In genomic region chr11:60710482-60710881, GRCh38 we compare ENCODE assay signal across 17 cellular contexts. TPM values are rescaled to one million over a fixed set of nuclear protein-coding genes. Genes with fewer than 3 reads are reported as not detected.
DNase-seq lines count a peak whose midpoint lies in the region; ATAC-seq, FAIRE-seq and TF ChIP-seq lines count a peak whose summit lies in the region.
"Had no signal": no experiment of that assay in that cellular context is flagged by ENCODE, and none has a peak within 500 bp of the region (broad histone marks: within the 10 kb centered on the region; RNA-seq: fewer than 3 reads in every experiment).

No MANE protein-coding gene starts in this region.

- TF ChIP-seq CTCF in HepG2 (CRISPR knock-in tag; IDR thresholded peaks at IDR 0.05) (no peak), right lobe of liver (IDR thresholded peaks at IDR 0.05) (peak in 2 of 4 donors; percentile 4), fibroblast of pulmonary artery (IDR thresholded peaks at IDR 0.05; ENCODE audit: low read length, missing control alignments) (peak; percentile 10), GM20000 (IDR thresholded peaks at IDR 0.05; ENCODE audit: extremely low read depth, missing control alignments) (no peak)

- no peak overlapping the region for H2AFZ ChIP-seq in HepG2 (ENCODE audit: low read length)

- in situ Hi-C loops in HepG2 (cut with HindIII; ENCODE audit: extremely low pct_ligation_motif_present, low pct_unique_long_range_greater_than_20kb): no loop called here

- POLR2A ChIA-PET in HepG2 (lab: Yijun Ruan, JAX): no interaction called here

- CTCF ChIA-PET in HepG2 (lab: Yijun Ruan, JAX; ENCODE audit: low intra/inter-chr PET ratio, low total read pairs): no interaction called here

- H3K27me3 ChIP-seq in HepG2 (ENCODE audit: control insufficient read depth in 1 of 2, insufficient read depth in 2 of 2, low read length in 2 of 2) (peaks cover 0 to 14% of the 10 kb centered on the region in 2 experiments; a peak in 1 of 5 replicates), right lobe of liver (no peaks in the 10 kb centered on the region)
- H3K27me3 ChIP-seq: thyroid gland had no signal

- peak; percentile 74 for ATAC-seq in HepG2
- no peak for ATAC-seq in right lobe of liver
- no peak for ATAC-seq in HG03196 (IDR thresholded peaks at IDR 0.05; ENCODE audit: unreplicated experiment)

- TF ChIP-seq EP300 in HepG2 (IDR thresholded peaks at IDR 0.05; ENCODE audit: low read depth in 2 of 2, low read length in 2 of 2) (no peak), HepG2 (CRISPR knock-in tag; IDR thresholded peaks at IDR 0.05; ENCODE audit: borderline replicate concordance) (no peak)

- H3K79me2 ChIP-seq in HepG2 (ENCODE audit: insufficient read depth, low read length): no peaks in the 10 kb centered on the region

- H3K36me3 ChIP-seq in HepG2 (replicated peaks in 1 of 2; ENCODE audit: control insufficient read depth in 1 of 2, insufficient read depth in 2 of 2, low read length in 2 of 2) (no peaks in the 10 kb centered on the region), right lobe of liver (no peaks in the 10 kb centered on the region)
- H3K36me3 ChIP-seq: thyroid gland had no signal

- H3K4me3 ChIP-seq in HepG2 (replicated peaks in 1 of 3; ENCODE audit: insufficient read depth in 1 of 3, low read depth in 2 of 3, low read length in 3 of 3): no peak overlapping the region
- H3K4me3 ChIP-seq in right lobe of liver: no peak overlapping the region
- no peak overlapping the region for H3K4me3 ChIP-seq in fibroblast of pulmonary artery (replicated peaks; ENCODE audit: low read depth, low read length)
- H3K4me3 ChIP-seq: thyroid gland had no signal

- no peak for TF ChIP-seq RAD21 in HepG2 (CRISPR knock-in tag; IDR thresholded peaks at IDR 0.05)

- no peak for DNase-seq in HepG2 (ENCODE audit: low spot score)
- DNase-seq in right lobe of liver: no peak
- DNase-seq in RKO (ENCODE audit: low spot score): peak; percentile 15
- DNase-seq in fibroblast of pulmonary artery (ENCODE audit: low read depth): no peak
- peak; percentile 25 for DNase-seq in urothelium cell line (ENCODE audit: low spot score)
- no peak for DNase-seq in GM20000 (ENCODE audit: low spot score)
- DNase-seq in SHP77 (lab: John Stamatoyannopoulos, UW): no peak
- DNase-seq: activated B cell treated with CpG ODN at 0.5 μM for 24 hours; activated CD8-positive, alpha-beta memory T cell treated with anti-CD3 and anti-CD28 coated beads, Interleukin-2, amount 50 U/mL, for 48 hours; activated naive CD4-positive, alpha-beta T cell treated with anti-CD3 and anti-CD28 coated beads, Interleukin-2, amount 10 ng/mL, durations not matched to agents 7 days and 5 days; naive B cell; NCI-H2107; NK-92 treated with Interleukin-12 subunit alpha and Interleukin-12 subunit beta, amount 100 ng/mL, for 24 hours; thyroid gland had no signal

- H3K27ac ChIP-seq in HepG2 (ENCODE audit: extremely low read length, insufficient read depth, low read length) (no peak overlapping the region), right lobe of liver (no peak overlapping the region)
- H3K27ac ChIP-seq: thyroid gland had no signal

- intact Hi-C loops in HepG2 (cut with micrococcal nuclease; ENCODE audit: unreplicated experiment): no loop called here
- intact Hi-C loops in right lobe of liver (cut with DNase I): no loop called here

- no peak overlapping the region for H3K9ac ChIP-seq in HepG2 (ENCODE audit: insufficient read depth, low read depth, low read length)

- BruUV-seq in HepG2 (replicated peaks; lab: Mats Ljungman, UMichigan): no TSS peak

- no peak for TF ChIP-seq POLR2A in HepG2 (IDR thresholded peaks at IDR 0.05; ENCODE audit: insufficient read depth in 1 of 2, low read depth in 2 of 2, low read length in 2 of 2)
- no peak for TF ChIP-seq POLR2A in right lobe of liver (IDR thresholded peaks at IDR 0.05)

- no peaks in the 10 kb centered on the region for H4K20me1 ChIP-seq in HepG2 (ENCODE audit: insufficient read depth, low read length)

- FAIRE-seq in HepG2 (lab: Jason Lieb, UNC) (no peak), urothelium cell line (lab: Jason Lieb, UNC) (no peak)
- FAIRE-seq: GM12891, H54 had no signal

- no peak overlapping the region for H3K4me2 ChIP-seq in HepG2 (ENCODE audit: low read depth, low read length)

- H3K4me1 ChIP-seq in HepG2 (ENCODE audit: insufficient read depth, low read length): no peaks in the 10 kb centered on the region
- H3K4me1 ChIP-seq in right lobe of liver: no peaks in the 10 kb centered on the region
- H3K4me1 ChIP-seq: thyroid gland had no signal

- H3K9me3 ChIP-seq in HepG2 (ENCODE audit: low read length): no peaks in the 10 kb centered on the region
- H3K9me3 ChIP-seq in right lobe of liver: no peaks in the 10 kb centered on the region
- H3K9me3 ChIP-seq: thyroid gland had no signal

- 2% methylated on average over 4 of the region's 4 CpGs for WGBS in HepG2 (ENCODE audit: low lambda C conversion rate)
- 43% methylated on average over 4 of the region's 4 CpGs for WGBS in right lobe of liver (ENCODE audit: insufficient coverage, low coverage, low lambda C conversion rate, missing lambda C conversion rate)

RNA-seq across cellular contexts. Expression of gene MS4A8, which starts 11.1 kb away (rescaled TPM):
- not detected in 2 replicates for total RNA-seq in HepG2 (2016; rRNA removed; fragmentation: Illumina TruSeq; extraction: Trizol)
- total RNA-seq in HepG2 (2016; cell fraction: cytosol; rRNA removed; fragmentation: Illumina TruSeq; extraction: Trizol; ENCODE audit: low read depth): not detected in 2 replicates
- total RNA-seq in HepG2 (2016; cell fraction: insoluble cytoplasmic fraction; rRNA removed; fragmentation: Illumina TruSeq; extraction: Trizol): not detected in 2 replicates
- not detected in 2 replicates for total RNA-seq in HepG2 (2016; cell fraction: membrane; rRNA removed; fragmentation: Illumina TruSeq; extraction: Trizol)
- total RNA-seq in HepG2 (2016; cell fraction: nucleus; rRNA removed; fragmentation: Illumina TruSeq; extraction: Trizol): not detected in 2 replicates
- polyA plus RNA-seq in HepG2 (2011; rRNA removed): not detected in 2 replicates
- not detected in 2 replicates for polyA plus RNA-seq in HepG2 (2011; cell fraction: cytosol; rRNA removed)
- polyA plus RNA-seq in HepG2 (2011; cell fraction: nucleus; rRNA removed): not detected in 2 replicates
- not detected in 2 replicates for polyA plus RNA-seq in HepG2 (2012)
- not detected in 2 replicates for polyA plus RNA-seq in HepG2 (2016; cell fraction: cytosol; fragmentation: Illumina TruSeq; extraction: Trizol; ENCODE audit: low read depth)
- not detected in 2 replicates for polyA plus RNA-seq in HepG2 (2016; cell fraction: insoluble cytoplasmic fraction; fragmentation: Illumina TruSeq; extraction: Trizol; ENCODE audit: low read depth)
- polyA plus RNA-seq in HepG2 (2016; cell fraction: membrane; fragmentation: Illumina TruSeq; extraction: Trizol; ENCODE audit: low read depth): not detected in 2 replicates
- not detected in 2 replicates for polyA plus RNA-seq in HepG2 (2016; cell fraction: nucleus; fragmentation: Illumina TruSeq; extraction: Trizol; ENCODE audit: insufficient read depth, low read depth)
- not detected in 2 replicates for polyA minus RNA-seq in HepG2 (2011; rRNA and poly(A)+ RNA removed; ENCODE audit: low replicate concordance)
- polyA minus RNA-seq in HepG2 (2011; cell fraction: cytosol; rRNA and poly(A)+ RNA removed): not detected in 2 replicates
- not detected in 2 replicates for polyA minus RNA-seq in HepG2 (2011; cell fraction: nucleus; rRNA and poly(A)+ RNA removed)
- total RNA-seq in right lobe of liver: under 1 TPM in 1 of 6 experiments, not detected in 5; 0.62 TPM
- total RNA-seq: activated B cell treated with CpG ODN at 0.5 μM for 24 hours, thyroid gland had no signal

RNA-seq across cellular contexts. Expression of gene MS4A18, which starts 14.0 kb away (rescaled TPM):
- not detected in 2 replicates for total RNA-seq in HepG2 (2016; rRNA removed; fragmentation: Illumina TruSeq; extraction: Trizol)
- total RNA-seq in HepG2 (2016; cell fraction: cytosol; rRNA removed; fragmentation: Illumina TruSeq; extraction: Trizol; ENCODE audit: low read depth): not detected in 2 replicates
- not detected in 2 replicates for total RNA-seq in HepG2 (2016; cell fraction: insoluble cytoplasmic fraction; rRNA removed; fragmentation: Illumina TruSeq; extraction: Trizol)
- total RNA-seq in HepG2 (2016; cell fraction: membrane; rRNA removed; fragmentation: Illumina TruSeq; extraction: Trizol): not detected in 2 replicates
- not detected in 2 replicates for total RNA-seq in HepG2 (2016; cell fraction: nucleus; rRNA removed; fragmentation: Illumina TruSeq; extraction: Trizol)
- not detected in 2 replicates for polyA plus RNA-seq in HepG2 (2011; rRNA removed)
- not detected in 2 replicates for polyA plus RNA-seq in HepG2 (2011; cell fraction: cytosol; rRNA removed)
- not detected in 2 replicates for polyA plus RNA-seq in HepG2 (2011; cell fraction: nucleus; rRNA removed)
- polyA plus RNA-seq in HepG2 (2012): not detected in 2 replicates
- polyA plus RNA-seq in HepG2 (2016; cell fraction: cytosol; fragmentation: Illumina TruSeq; extraction: Trizol; ENCODE audit: low read depth): not detected in 2 replicates
- polyA plus RNA-seq in HepG2 (2016; cell fraction: insoluble cytoplasmic fraction; fragmentation: Illumina TruSeq; extraction: Trizol; ENCODE audit: low read depth): not detected in 2 replicates
- not detected in 2 replicates for polyA plus RNA-seq in HepG2 (2016; cell fraction: membrane; fragmentation: Illumina TruSeq; extraction: Trizol; ENCODE audit: low read depth)
- not detected in 2 replicates for polyA plus RNA-seq in HepG2 (2016; cell fraction: nucleus; fragmentation: Illumina TruSeq; extraction: Trizol; ENCODE audit: insufficient read depth, low read depth)
- not detected in 2 replicates for polyA minus RNA-seq in HepG2 (2011; rRNA and poly(A)+ RNA removed; ENCODE audit: low replicate concordance)
- polyA minus RNA-seq in HepG2 (2011; cell fraction: cytosol; rRNA and poly(A)+ RNA removed): not detected in 2 replicates
- not detected in 2 replicates for polyA minus RNA-seq in HepG2 (2011; cell fraction: nucleus; rRNA and poly(A)+ RNA removed)
- total RNA-seq in right lobe of liver: not detected
- total RNA-seq: activated B cell treated with CpG ODN at 0.5 μM for 24 hours, thyroid gland had no signal

RNA-seq across cellular contexts. Expression of gene MS4A15, which starts 46.2 kb away (rescaled TPM):
- total RNA-seq in HepG2 (2016; rRNA removed; fragmentation: Illumina TruSeq; extraction: Trizol) (not detected in 2 replicates), right lobe of liver (not detected)
- not detected in 2 replicates for total RNA-seq in HepG2 (2016; cell fraction: cytosol; rRNA removed; fragmentation: Illumina TruSeq; extraction: Trizol; ENCODE audit: low read depth)
- total RNA-seq in HepG2 (2016; cell fraction: insoluble cytoplasmic fraction; rRNA removed; fragmentation: Illumina TruSeq; extraction: Trizol): not detected in 2 replicates
- not detected in 2 replicates for total RNA-seq in HepG2 (2016; cell fraction: membrane; rRNA removed; fragmentation: Illumina TruSeq; extraction: Trizol)
- total RNA-seq in HepG2 (2016; cell fraction: nucleus; rRNA removed; fragmentation: Illumina TruSeq; extraction: Trizol): not detected in 2 replicates
- polyA plus RNA-seq in HepG2 (2011; rRNA removed): not detected in 2 replicates
- not detected in 2 replicates for polyA plus RNA-seq in HepG2 (2011; cell fraction: cytosol; rRNA removed)
- polyA plus RNA-seq in HepG2 (2011; cell fraction: nucleus; rRNA removed): not detected in 2 replicates
- polyA plus RNA-seq in HepG2 (2012): not detected in 2 replicates
- polyA plus RNA-seq in HepG2 (2016; cell fraction: cytosol; fragmentation: Illumina TruSeq; extraction: Trizol; ENCODE audit: low read depth): not detected in 2 replicates
- polyA plus RNA-seq in HepG2 (2016; cell fraction: insoluble cytoplasmic fraction; fragmentation: Illumina TruSeq; extraction: Trizol; ENCODE audit: low read depth): not detected in 2 replicates
- not detected in 2 replicates for polyA plus RNA-seq in HepG2 (2016; cell fraction: membrane; fragmentation: Illumina TruSeq; extraction: Trizol; ENCODE audit: low read depth)
- not detected in 2 replicates for polyA plus RNA-seq in HepG2 (2016; cell fraction: nucleus; fragmentation: Illumina TruSeq; extraction: Trizol; ENCODE audit: insufficient read depth, low read depth)
- polyA minus RNA-seq in HepG2 (2011; rRNA and poly(A)+ RNA removed; ENCODE audit: low replicate concordance): 0.10 TPM in 1 of 2 replicates, not detected in the other
- not detected in 2 replicates for polyA minus RNA-seq in HepG2 (2011; cell fraction: cytosol; rRNA and poly(A)+ RNA removed)
- polyA minus RNA-seq in HepG2 (2011; cell fraction: nucleus; rRNA and poly(A)+ RNA removed): not detected in 2 replicates
- total RNA-seq: activated B cell treated with CpG ODN at 0.5 μM for 24 hours, thyroid gland had no signal

Comparison
In these comparisons a context has a peak if more than half of its experiments do, and no peak if none do; other contexts are left out.
1. DNase-seq: peak in RKO (single experiment) and urothelium cell line (single experiment); none in HepG2 (single experiment), right lobe of liver (0 of 3), fibroblast of pulmonary artery (single experiment), GM20000 (single experiment) and SHP77 (0 of 2).